ENCODE assay signal across 1 cellular context in genomic region chr2:42929985-42930581, GRCh38.
TF ChIP-seq lines count a peak whose summit lies in the region.

No MANE protein-coding gene starts in this region.

TF ChIP-seq in K562, 482 proteins besides CTCF, POLR2A, EP300 and RAD21 (continued from another document):
- TF ChIP-seq, protein P1, sequence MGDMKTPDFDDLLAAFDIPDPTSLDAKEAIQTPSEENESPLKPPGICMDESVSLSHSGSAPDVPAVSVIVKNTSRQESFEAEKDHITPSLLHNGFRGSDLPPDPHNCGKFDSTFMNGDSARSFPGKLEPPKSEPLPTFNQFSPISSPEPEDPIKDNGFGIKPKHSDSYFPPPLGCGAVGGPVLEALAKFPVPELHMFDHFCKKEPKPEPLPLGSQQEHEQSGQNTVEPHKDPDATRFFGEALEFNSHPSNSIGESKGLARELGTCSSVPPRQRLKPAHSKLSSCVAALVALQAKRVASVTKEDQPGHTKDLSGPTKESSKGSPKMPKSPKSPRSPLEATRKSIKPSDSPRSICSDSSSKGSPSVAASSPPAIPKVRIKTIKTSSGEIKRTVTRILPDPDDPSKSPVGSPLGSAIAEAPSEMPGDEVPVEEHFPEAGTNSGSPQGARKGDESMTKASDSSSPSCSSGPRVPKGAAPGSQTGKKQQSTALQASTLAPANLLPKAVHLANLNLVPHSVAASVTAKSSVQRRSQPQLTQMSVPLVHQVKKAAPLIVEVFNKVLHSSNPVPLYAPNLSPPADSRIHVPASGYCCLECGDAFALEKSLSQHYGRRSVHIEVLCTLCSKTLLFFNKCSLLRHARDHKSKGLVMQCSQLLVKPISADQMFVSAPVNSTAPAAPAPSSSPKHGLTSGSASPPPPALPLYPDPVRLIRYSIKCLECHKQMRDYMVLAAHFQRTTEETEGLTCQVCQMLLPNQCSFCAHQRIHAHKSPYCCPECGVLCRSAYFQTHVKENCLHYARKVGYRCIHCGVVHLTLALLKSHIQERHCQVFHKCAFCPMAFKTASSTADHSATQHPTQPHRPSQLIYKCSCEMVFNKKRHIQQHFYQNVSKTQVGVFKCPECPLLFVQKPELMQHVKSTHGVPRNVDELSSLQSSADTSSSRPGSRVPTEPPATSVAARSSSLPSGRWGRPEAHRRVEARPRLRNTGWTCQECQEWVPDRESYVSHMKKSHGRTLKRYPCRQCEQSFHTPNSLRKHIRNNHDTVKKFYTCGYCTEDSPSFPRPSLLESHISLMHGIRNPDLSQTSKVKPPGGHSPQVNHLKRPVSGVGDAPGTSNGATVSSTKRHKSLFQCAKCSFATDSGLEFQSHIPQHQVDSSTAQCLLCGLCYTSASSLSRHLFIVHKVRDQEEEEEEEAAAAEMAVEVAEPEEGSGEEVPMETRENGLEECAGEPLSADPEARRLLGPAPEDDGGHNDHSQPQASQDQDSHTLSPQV (IDR thresholded peaks at IDR 0.05) = peak; percentile 61; the same call in 1 of the 2 replicates
- no peak for TF ChIP-seq ZNF79 (CRISPR knock-in tag; IDR thresholded peaks at IDR 0.05; ENCODE audit: low read depth)
- TF ChIP-seq, protein P2, sequence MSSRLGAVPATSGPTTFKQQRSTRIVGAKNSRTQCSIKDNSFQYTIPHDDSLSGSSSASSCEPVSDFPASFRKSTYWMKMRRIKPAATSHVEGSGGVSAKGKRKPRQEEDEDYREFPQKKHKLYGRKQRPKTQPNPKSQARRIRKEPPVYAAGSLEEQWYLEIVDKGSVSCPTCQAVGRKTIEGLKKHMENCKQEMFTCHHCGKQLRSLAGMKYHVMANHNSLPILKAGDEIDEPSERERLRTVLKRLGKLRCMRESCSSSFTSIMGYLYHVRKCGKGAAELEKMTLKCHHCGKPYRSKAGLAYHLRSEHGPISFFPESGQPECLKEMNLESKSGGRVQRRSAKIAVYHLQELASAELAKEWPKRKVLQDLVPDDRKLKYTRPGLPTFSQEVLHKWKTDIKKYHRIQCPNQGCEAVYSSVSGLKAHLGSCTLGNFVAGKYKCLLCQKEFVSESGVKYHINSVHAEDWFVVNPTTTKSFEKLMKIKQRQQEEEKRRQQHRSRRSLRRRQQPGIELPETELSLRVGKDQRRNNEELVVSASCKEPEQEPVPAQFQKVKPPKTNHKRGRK (tag; IDR thresholded peaks at IDR 0.05) = 0 out of 2 replicates have a peak, but pooled peaks have one; percentile 27
- TF ChIP-seq, protein P3, sequence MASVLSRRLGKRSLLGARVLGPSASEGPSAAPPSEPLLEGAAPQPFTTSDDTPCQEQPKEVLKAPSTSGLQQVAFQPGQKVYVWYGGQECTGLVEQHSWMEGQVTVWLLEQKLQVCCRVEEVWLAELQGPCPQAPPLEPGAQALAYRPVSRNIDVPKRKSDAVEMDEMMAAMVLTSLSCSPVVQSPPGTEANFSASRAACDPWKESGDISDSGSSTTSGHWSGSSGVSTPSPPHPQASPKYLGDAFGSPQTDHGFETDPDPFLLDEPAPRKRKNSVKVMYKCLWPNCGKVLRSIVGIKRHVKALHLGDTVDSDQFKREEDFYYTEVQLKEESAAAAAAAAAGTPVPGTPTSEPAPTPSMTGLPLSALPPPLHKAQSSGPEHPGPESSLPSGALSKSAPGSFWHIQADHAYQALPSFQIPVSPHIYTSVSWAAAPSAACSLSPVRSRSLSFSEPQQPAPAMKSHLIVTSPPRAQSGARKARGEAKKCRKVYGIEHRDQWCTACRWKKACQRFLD (CRISPR knock-in tag; IDR thresholded peaks at IDR 0.05) = 0 out of 2 replicates have a peak, but pooled peaks have one; percentile 19
- no peak for TF ChIP-seq DNMT1 (IDR thresholded peaks at IDR 0.05)
- TF ChIP-seq ZFP91 (CRISPR knock-in tag; IDR thresholded peaks at IDR 0.05) = peak; percentile 86; the same call in 1 of the 2 replicates
- TF ChIP-seq ILF3 (IDR thresholded peaks at IDR 0.05; ENCODE audit: borderline replicate concordance) = no peak
- peak; percentile 25; the same call in 1 of the 2 replicates for TF ChIP-seq ZFX (CRISPR knock-in tag; IDR thresholded peaks at IDR 0.05)
- 0 out of 6 replicates have a peak, but pooled peaks of 1 of the 3 experiments have one; percentile 31 for TF ChIP-seq ZBTB11 (CRISPR knock-in tag; IDR thresholded peaks at IDR 0.05)
